In genomic region chr1:234760303-234760723, GRCh38 we compare ENCODE assay signal across 14 cellular contexts.
DNase-seq lines count a peak whose midpoint lies in the region; ATAC-seq, FAIRE-seq and TF ChIP-seq lines count a peak whose summit lies in the region.
"Had no signal": no experiment of that assay in that cellular context is flagged by ENCODE, and none has a peak within 500 bp of the region (broad histone marks: within the 10 kb centered on the region; RNA-seq: fewer than 3 reads in every experiment).

No MANE protein-coding gene starts in this region.

- no peak for DNase-seq in activated CD4-positive, alpha-beta T cell treated with anti-CD3 and anti-CD28 coated beads, Interleukin-2, amount 10 ng/mL, durations not matched to agents 7 days and 5 days
- DNase-seq in activated CD4-positive, alpha-beta T cell treated with anti-CD3 and anti-CD28 coated beads, Interleukin-2, amount 50 U/mL, for 1 hour: no peak
- DNase-seq in NCI-H69 (lab: John Stamatoyannopoulos, UW): peak; percentile 60
- no peak for DNase-seq in endothelial cell of umbilical vein (ENCODE audit: low read depth, low spot score)
- DNase-seq in sigmoid colon: no peak
- no peak for DNase-seq in chondrocyte (ENCODE audit: low spot score)
- DNase-seq: activated CD4-positive, alpha-beta T cell treated with anti-CD3 and anti-CD28 coated beads, Interleukin-2, amount 50 U/mL, for 4 hours; Kasumi-1; NCI-H146; NCI-H446 treated with DMSO at 0.1 percent for 48 hours had no signal

- no peaks in the 10 kb centered on the region for H3K9me1 ChIP-seq in endothelial cell of umbilical vein (replicated peaks; ENCODE audit: control insufficient read depth, extremely low read depth, insufficient read depth, low read length)

- H3K9me3 ChIP-seq in endothelial cell of umbilical vein (replicated peaks; ENCODE audit: control insufficient read depth, insufficient read depth, low read length) (no peaks in the 10 kb centered on the region), sigmoid colon (no peaks in the 10 kb centered on the region)
- H3K9me3 ChIP-seq: ascending aorta, HAP-1 had no signal

- TF ChIP-seq CTCF in endothelial cell of umbilical vein (IDR thresholded peaks at IDR 0.05; ENCODE audit: extremely low read depth in 1 of 2, insufficient read depth in 1 of 2, low read depth in 1 of 2, low read length in 2 of 2) (no peak), sigmoid colon (IDR thresholded peaks at IDR 0.05) (no peak), chondrocyte (IDR thresholded peaks at IDR 0.05) (no peak)

- no peak overlapping the region for H3K9ac ChIP-seq in endothelial cell of umbilical vein (replicated peaks; ENCODE audit: extremely low read depth, insufficient read depth, low read length)

- H3K27me3 Mint-ChIP-seq in activated CD4-positive, alpha-beta T cell treated with anti-CD3 and anti-CD28 coated beads, Interleukin-2, amount 10 ng/mL, durations not matched to agents 7 days and 5 days: no peaks in the 10 kb centered on the region
- H3K27me3 Mint-ChIP-seq in chondrocyte (ENCODE audit: low read depth): no peaks in the 10 kb centered on the region

- no peak overlapping the region for H3K27ac ChIP-seq in endothelial cell of umbilical vein (ENCODE audit: insufficient read depth, low read depth, low read length)
- peak overlapping the region in 3 of 4 donors; percentile 57 to 67 (median 58) for H3K27ac ChIP-seq in sigmoid colon
- H3K27ac ChIP-seq: ascending aorta had no signal

- intact Hi-C loops in endothelial cell of umbilical vein (cut with micrococcal nuclease) (no loop called here), sigmoid colon (cut with DNase I) (no loop called here)

- H4K20me1 ChIP-seq in endothelial cell of umbilical vein (replicated peaks; ENCODE audit: control insufficient read depth, extremely low read depth, insufficient read depth, low read length): no peaks in the 10 kb centered on the region

- peak overlapping the region; percentile 38 for H2AFZ ChIP-seq in endothelial cell of umbilical vein (ENCODE audit: low read depth, low read length)

- H3K36me3 ChIP-seq in endothelial cell of umbilical vein (ENCODE audit: control insufficient read depth in 2 of 2, extremely low read depth in 1 of 2, insufficient read depth in 2 of 2, low read length in 2 of 2) (no peaks in the 10 kb centered on the region), sigmoid colon (no peaks in the 10 kb centered on the region)
- H3K36me3 ChIP-seq: ascending aorta, HAP-1 had no signal

- no peak overlapping the region for H3K4me2 ChIP-seq in endothelial cell of umbilical vein (ENCODE audit: insufficient read depth, low read length)

- no peak overlapping the region for H3K4me3 Mint-ChIP-seq in activated CD4-positive, alpha-beta T cell treated with anti-CD3 and anti-CD28 coated beads, Interleukin-2, amount 10 ng/mL, durations not matched to agents 7 days and 5 days
- H3K4me3 Mint-ChIP-seq in chondrocyte (ENCODE audit: unreplicated experiment): no peak overlapping the region

- TF ChIP-seq POLR2A in endothelial cell of umbilical vein (IDR thresholded peaks at IDR 0.05; ENCODE audit: low read depth, low read length) (no peak), sigmoid colon (IDR thresholded peaks at IDR 0.05) (no peak), GM18505 (IDR thresholded peaks at IDR 0.05; ENCODE audit: borderline replicate concordance, extremely low read depth, insufficient read depth, insufficient read length) (no peak)

- peak overlapping the region; percentile 31 for H3K27ac Mint-ChIP-seq in activated CD4-positive, alpha-beta T cell treated with anti-CD3 and anti-CD28 coated beads, Interleukin-2, amount 10 ng/mL, durations not matched to agents 7 days and 5 days
- no peak overlapping the region for H3K27ac Mint-ChIP-seq in chondrocyte (ENCODE audit: unreplicated experiment)

- CTCF ChIA-PET in activated CD4-positive, alpha-beta T cell treated with anti-CD3 and anti-CD28 coated beads, Interleukin-2, amount 10 ng/mL, durations not matched to agents 7 days and 5 days (lab: Charles Lee): interaction anchor here (0.9 to 1.9 kb wide), 4 partner anchors 9 to 15 kb away, joined by 3 to 5 read pairs (median 4); no protein-coding TSS in a partner anchor
- CTCF ChIA-PET in endothelial cell of umbilical vein (lab: Charles Lee): interaction anchor here (1.1 kb wide), 1 partner anchor 9 kb away, joined by 3 read pairs; no protein-coding TSS in a partner anchor

- dilution Hi-C loops in endothelial cell of umbilical vein (cut with MboI; ENCODE audit: extremely low pct_ligation_motif_present, low sequenced_read_pairs): no loop called here

- H3K27me3 ChIP-seq in endothelial cell of umbilical vein (ENCODE audit: control insufficient read depth in 2 of 2, insufficient read depth in 2 of 2, low read length in 2 of 2) (peaks cover 0 to 4% of the 10 kb centered on the region in 2 experiments), sigmoid colon (no peaks in the 10 kb centered on the region)
- H3K27me3 ChIP-seq: ascending aorta had no signal

- H3K4me3 ChIP-seq in endothelial cell of umbilical vein (replicated peaks in 1 of 3; ENCODE audit: insufficient read depth in 1 of 3, low read depth in 1 of 3, low read length in 3 of 3): no peak overlapping the region
- no peak overlapping the region for H3K4me3 ChIP-seq in sigmoid colon
- H3K4me3 ChIP-seq: ascending aorta, HAP-1 had no signal

- no peak for ATAC-seq in GM18505 (IDR thresholded peaks at IDR 0.05; ENCODE audit: unreplicated experiment)
- ATAC-seq in HG03460 (IDR thresholded peaks at IDR 0.05; ENCODE audit: unreplicated experiment): no peak

- TF ChIP-seq EP300 in sigmoid colon (IDR thresholded peaks at IDR 0.05): no peak

- H3K4me1 ChIP-seq in endothelial cell of umbilical vein (ENCODE audit: control insufficient read depth, extremely low read depth, insufficient read depth, low read length) (peaks cover 2% of the 10 kb centered on the region), sigmoid colon (peaks cover 0 to 24% (median 18%) of the 10 kb centered on the region in 4 donors)
- H3K4me1 ChIP-seq: HAP-1 had no signal

- H3K4me1 Mint-ChIP-seq in activated CD4-positive, alpha-beta T cell treated with anti-CD3 and anti-CD28 coated beads, Interleukin-2, amount 10 ng/mL, durations not matched to agents 7 days and 5 days: peaks cover 56% of the 10 kb centered on the region
- peaks cover 7% of the 10 kb centered on the region for H3K4me1 Mint-ChIP-seq in chondrocyte (ENCODE audit: low read depth)

- FAIRE-seq in endothelial cell of umbilical vein (lab: Jason Lieb, UNC): peak; percentile 42

- 83 to 90% methylated on average over 6 of the region's 6 CpGs for WGBS in sigmoid colon, 2 donors

- H3K79me2 ChIP-seq in endothelial cell of umbilical vein (ENCODE audit: control insufficient read depth, insufficient read depth, low read length): no peaks in the 10 kb centered on the region

- peaks cover 5% of the 10 kb centered on the region for H3K36me3 Mint-ChIP-seq in activated CD4-positive, alpha-beta T cell treated with anti-CD3 and anti-CD28 coated beads, Interleukin-2, amount 10 ng/mL, durations not matched to agents 7 days and 5 days (ENCODE audit: low read depth)
- no peaks in the 10 kb centered on the region for H3K36me3 Mint-ChIP-seq in chondrocyte (ENCODE audit: low read depth)

- no TSS peak for BruUV-seq in endothelial cell of umbilical vein (replicated peaks; lab: Mats Ljungman, UMichigan)

- POLR2A ChIA-PET in activated CD4-positive, alpha-beta T cell treated with anti-CD3 and anti-CD28 coated beads, Interleukin-2, amount 10 ng/mL, durations not matched to agents 7 days and 5 days (lab: Charles Lee): no interaction called here
- POLR2A ChIA-PET in endothelial cell of umbilical vein (lab: Charles Lee): no interaction called here

- H3K9me3 Mint-ChIP-seq in activated CD4-positive, alpha-beta T cell treated with anti-CD3 and anti-CD28 coated beads, Interleukin-2, amount 10 ng/mL, durations not matched to agents 7 days and 5 days: peaks cover 9% of the 10 kb centered on the region
- no peaks in the 10 kb centered on the region for H3K9me3 Mint-ChIP-seq in chondrocyte (ENCODE audit: low read depth)

TF ChIP-seq in endothelial cell of umbilical vein, 7 proteins besides CTCF, POLR2A, EP300 and RAD21:
- TF ChIP-seq JUN (IDR thresholded peaks at IDR 0.05; ENCODE audit: borderline replicate concordance, insufficient read depth, insufficient read length, low read depth): no peak
- no peak for TF ChIP-seq MYC (IDR thresholded peaks at IDR 0.05; ENCODE audit: low read depth, low read length)
- TF ChIP-seq FOS (IDR thresholded peaks at IDR 0.05; ENCODE audit: borderline replicate concordance, insufficient read depth, low read length): no peak
- TF ChIP-seq POLR2AphosphoS5 (IDR thresholded peaks at IDR 0.05; ENCODE audit: insufficient read depth, low read depth, low read length): no peak
- TF ChIP-seq EZH2 (IDR thresholded peaks at IDR 0.05; ENCODE audit: borderline replicate concordance, low read depth, low read length, severe bottlenecking): no peak
- TF ChIP-seq GATA2 (IDR thresholded peaks at IDR 0.05; ENCODE audit: insufficient read depth, insufficient read length, low read depth, low read length): no peak
- TF ChIP-seq, protein P1, sequence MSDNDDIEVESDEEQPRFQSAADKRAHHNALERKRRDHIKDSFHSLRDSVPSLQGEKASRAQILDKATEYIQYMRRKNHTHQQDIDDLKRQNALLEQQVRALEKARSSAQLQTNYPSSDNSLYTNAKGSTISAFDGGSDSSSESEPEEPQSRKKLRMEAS (IDR thresholded peaks at IDR 0.05; ENCODE audit: insufficient read depth, insufficient read length): no peak
TF ChIP-seq in endothelial cell of umbilical vein: peak in this region for 0.
